ENCODE assay signal across 21 cellular contexts in genomic region chr2:59176737-59177136, GRCh38.
DNase-seq lines count a peak whose midpoint lies in the region; ATAC-seq, FAIRE-seq and TF ChIP-seq lines count a peak whose summit lies in the region.
"Had no signal": no experiment of that assay in that cellular context is flagged by ENCODE, and none has a peak within 500 bp of the region (broad histone marks: within the 10 kb centered on the region; RNA-seq: fewer than 3 reads in every experiment).

No MANE protein-coding gene starts in this region.

- TF ChIP-seq EP300 in HepG2 (IDR thresholded peaks at IDR 0.05; ENCODE audit: low read depth in 2 of 2, low read length in 2 of 2) (no peak), HepG2 (CRISPR knock-in tag; IDR thresholded peaks at IDR 0.05; ENCODE audit: borderline replicate concordance) (no peak)

- H3K9ac ChIP-seq in HepG2 (ENCODE audit: insufficient read depth, low read depth, low read length): no peak overlapping the region

- H3K4me3 ChIP-seq in HepG2 (replicated peaks in 1 of 3; ENCODE audit: insufficient read depth in 1 of 3, low read depth in 2 of 3, low read length in 3 of 3): no peak overlapping the region
- H3K4me3 ChIP-seq: esophagus squamous epithelium, HAP-1, heart left ventricle, thoracic aorta had no signal

- no peaks in the 10 kb centered on the region for H3K9me3 ChIP-seq in HepG2 (ENCODE audit: low read length)
- H3K9me3 ChIP-seq: esophagus squamous epithelium, HAP-1, heart left ventricle, thoracic aorta had no signal

- FAIRE-seq in HepG2 (lab: Jason Lieb, UNC) (no peak), GM12892 (lab: Jason Lieb, UNC) (no peak)
- FAIRE-seq: GM18507, kidney, RCC 7860 had no signal

- DNase-seq in NCI-H510A treated with DMSO at 0.1 percent for 48 hours (lab: John Stamatoyannopoulos, UW) (peak; percentile 17), NCI-H510A (lab: John Stamatoyannopoulos, UW) (no peak), NCI-H69 (lab: John Stamatoyannopoulos, UW) (peak; percentile 15), HepG2 (ENCODE audit: low spot score) (no peak), GM12892 (ENCODE audit: insufficient read length) (no peak), NCI-H1105 (lab: John Stamatoyannopoulos, UW) (no peak), D341Med (ENCODE audit: low spot score) (no peak)
- DNase-seq: ACHN; activated CD8-positive, alpha-beta memory T cell treated with anti-CD3 and anti-CD28 coated beads, Interleukin-2, amount 50 U/mL, for 4 hours; activated naive CD4-positive, alpha-beta T cell treated with Interleukin-2 at 50 U/mL for 16 hours; esophagus squamous epithelium; GDM1; heart left ventricle; kidney; midbrain; right cardiac atrium had no signal

- intact Hi-C loops in HepG2 (cut with micrococcal nuclease; ENCODE audit: unreplicated experiment): loop anchor here (1.0 kb wide), 1 partner anchor 151 kb away; no protein-coding TSS in a partner anchor

- no peak overlapping the region for H2AFZ ChIP-seq in HepG2 (ENCODE audit: low read length)

- ATAC-seq in HG02884 (IDR thresholded peaks at IDR 0.05; ENCODE audit: unreplicated experiment) (peak; percentile 54), HepG2 (0 out of 3 replicates have a peak, but pooled peaks have one; percentile 36)
- ATAC-seq: heart left ventricle, right cardiac atrium had no signal

- H3K27me3 ChIP-seq in HepG2 (ENCODE audit: control insufficient read depth in 1 of 2, insufficient read depth in 2 of 2, low read length in 2 of 2): no peaks in the 10 kb centered on the region
- H3K27me3 ChIP-seq: esophagus squamous epithelium, heart left ventricle had no signal

- BruUV-seq in HepG2 (replicated peaks; lab: Mats Ljungman, UMichigan): no TSS peak

- in situ Hi-C loops in HepG2 (cut with HindIII; ENCODE audit: extremely low pct_ligation_motif_present, low pct_unique_long_range_greater_than_20kb): no loop called here

- POLR2A ChIA-PET in HepG2 (lab: Yijun Ruan, JAX): no interaction called here

- no peak for TF ChIP-seq CTCF in HepG2 (CRISPR knock-in tag; IDR thresholded peaks at IDR 0.05)

- TF ChIP-seq POLR2A in HepG2 (IDR thresholded peaks at IDR 0.05; ENCODE audit: insufficient read depth in 1 of 2, low read depth in 2 of 2, low read length in 2 of 2) (no peak), GM12892 (IDR thresholded peaks at IDR 0.05; ENCODE audit: low read depth, low read length) (no peak)

- H3K79me2 ChIP-seq in HepG2 (ENCODE audit: insufficient read depth, low read length): no peaks in the 10 kb centered on the region

- CTCF ChIA-PET in HepG2 (lab: Yijun Ruan, JAX; ENCODE audit: low intra/inter-chr PET ratio, low total read pairs): no interaction called here

- H3K36me3 ChIP-seq in HepG2 (replicated peaks in 1 of 2; ENCODE audit: control insufficient read depth in 1 of 2, insufficient read depth in 2 of 2, low read length in 2 of 2): no peaks in the 10 kb centered on the region
- H3K36me3 ChIP-seq: esophagus squamous epithelium, HAP-1, heart left ventricle, thoracic aorta had no signal

- H3K27ac ChIP-seq in HepG2 (ENCODE audit: extremely low read length, insufficient read depth, low read length): no peak overlapping the region
- H3K27ac ChIP-seq: esophagus squamous epithelium, heart left ventricle, thoracic aorta had no signal

- no peaks in the 10 kb centered on the region for H4K20me1 ChIP-seq in HepG2 (ENCODE audit: insufficient read depth, low read length)

- H3K4me1 ChIP-seq in HepG2 (ENCODE audit: insufficient read depth, low read length): no peaks in the 10 kb centered on the region
- H3K4me1 ChIP-seq: esophagus squamous epithelium, HAP-1, heart left ventricle had no signal

- no peak for TF ChIP-seq RAD21 in HepG2 (CRISPR knock-in tag; IDR thresholded peaks at IDR 0.05)

- no peak overlapping the region for H3K4me2 ChIP-seq in HepG2 (ENCODE audit: low read depth, low read length)

TF ChIP-seq in HepG2, 621 proteins besides CTCF, POLR2A, EP300 and RAD21:
- TF ChIP-seq SNAPC4 (CRISPR knock-in tag; IDR thresholded peaks at IDR 0.05) (no peak), DNMT3B (CRISPR knock-in tag; conservative IDR thresholded peaks at IDR 0.05) (no peak), PAWR (CRISPR knock-in tag; IDR thresholded peaks at IDR 0.05; ENCODE audit: borderline replicate concordance) (no peak), NFYC (CRISPR knock-in tag; IDR thresholded peaks at IDR 0.05) (no peak), MTA3 (CRISPR knock-in tag; IDR thresholded peaks at IDR 0.05) (no peak), ZNF510 (CRISPR knock-in tag; IDR thresholded peaks at IDR 0.05; ENCODE audit: low read depth) (no peak), ZNF790 (CRISPR knock-in tag; IDR thresholded peaks at IDR 0.05; ENCODE audit: borderline replicate concordance) (no peak), ZNF143 (CRISPR knock-in tag; IDR thresholded peaks at IDR 0.05) (no peak), ZNF260 (CRISPR knock-in tag; IDR thresholded peaks at IDR 0.05; ENCODE audit: borderline replicate concordance, low read depth) (no peak), ZNF780A (CRISPR knock-in tag; IDR thresholded peaks at IDR 0.05) (no peak), MATR3 (CRISPR knock-in tag; IDR thresholded peaks at IDR 0.05) (no peak), ZNF839 (CRISPR knock-in tag; IDR thresholded peaks at IDR 0.05; ENCODE audit: borderline replicate concordance) (no peak), FOXC1 (CRISPR knock-in tag; IDR thresholded peaks at IDR 0.05; ENCODE audit: borderline replicate concordance) (no peak), GTF2F1 (IDR thresholded peaks at IDR 0.05; ENCODE audit: low read length) (no peak), ZBTB10 (CRISPR knock-in tag; IDR thresholded peaks at IDR 0.05; ENCODE audit: borderline replicate concordance) (no peak)
- TF ChIP-seq, protein P1, sequence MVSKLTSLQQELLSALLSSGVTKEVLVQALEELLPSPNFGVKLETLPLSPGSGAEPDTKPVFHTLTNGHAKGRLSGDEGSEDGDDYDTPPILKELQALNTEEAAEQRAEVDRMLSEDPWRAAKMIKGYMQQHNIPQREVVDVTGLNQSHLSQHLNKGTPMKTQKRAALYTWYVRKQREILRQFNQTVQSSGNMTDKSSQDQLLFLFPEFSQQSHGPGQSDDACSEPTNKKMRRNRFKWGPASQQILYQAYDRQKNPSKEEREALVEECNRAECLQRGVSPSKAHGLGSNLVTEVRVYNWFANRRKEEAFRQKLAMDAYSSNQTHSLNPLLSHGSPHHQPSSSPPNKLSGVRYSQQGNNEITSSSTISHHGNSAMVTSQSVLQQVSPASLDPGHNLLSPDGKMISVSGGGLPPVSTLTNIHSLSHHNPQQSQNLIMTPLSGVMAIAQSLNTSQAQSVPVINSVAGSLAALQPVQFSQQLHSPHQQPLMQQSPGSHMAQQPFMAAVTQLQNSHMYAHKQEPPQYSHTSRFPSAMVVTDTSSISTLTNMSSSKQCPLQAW (CRISPR knock-in tag; IDR thresholded peaks at IDR 0.05): no peak
TF ChIP-seq in HepG2: peak in this region for 0.

Comparison
In these comparisons a context has a peak if more than half of its experiments do, and no peak if none do; other contexts are left out.
1. DNase-seq: peak in NCI-H510A treated with DMSO at 0.1 percent for 48 hours (single experiment) and NCI-H69 (single experiment); none in NCI-H510A (single experiment), HepG2 (single experiment), GM12892 (single experiment), NCI-H1105 (single experiment) and D341Med (single experiment).